ENCODE assay signal across 25 cellular contexts in the genomic region with DNA sequence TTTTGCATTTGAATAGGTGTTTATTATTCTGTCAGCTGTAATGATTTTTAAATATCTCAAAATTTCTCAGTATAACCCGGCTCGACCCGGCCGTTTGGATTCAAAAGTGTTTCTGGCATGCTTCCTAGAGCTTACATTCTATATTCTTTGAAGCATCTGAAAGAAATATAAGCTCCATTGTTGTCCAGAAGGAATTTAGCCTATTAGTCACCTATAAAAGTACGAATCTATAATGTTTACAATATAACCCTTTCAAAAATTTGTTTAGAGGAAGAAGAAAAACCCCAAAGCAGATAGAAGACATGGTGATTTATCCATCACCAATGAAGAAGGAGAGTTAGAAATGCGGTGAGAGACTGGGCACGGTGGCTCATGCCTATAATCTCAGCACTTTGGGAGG. TPM values are rescaled to one million over a fixed set of nuclear protein-coding genes. Genes with fewer than 3 reads are reported as not detected.
A peak's percentile ranks its signal among the peaks of the same experiment; 100 is the strongest.
DNase-seq lines count a peak whose midpoint lies in the region; ATAC-seq, FAIRE-seq and TF ChIP-seq lines count a peak whose summit lies in the region.
"Had no signal": no experiment of that assay in that cellular context is flagged by ENCODE, and none has a peak within 500 bp of the region (broad histone marks: within the 10 kb centered on the region; RNA-seq: fewer than 3 reads in every experiment).

No MANE protein-coding gene starts in this region.

- CTCF ChIA-PET in CD8-positive, alpha-beta memory T cell (lab: Charles Lee), result interaction anchor here (0.7 to 4.5 kb wide), 14 partner anchors 13 to 262 kb away, joined by 3 to 20 read pairs (median 4); partner anchors contain the start of genes ABRACL, CITED2 and REPS1

- in situ Hi-C loops in GM23248 (cut with MboI), result no loop called here

- no peaks in the 10 kb centered on the region for H3K27me3 ChIP-seq in CD8-positive, alpha-beta memory T cell (ENCODE audit: insufficient read depth, low read length, poor library complexity, severe bottlenecking)
- H3K27me3 ChIP-seq in keratinocyte (ENCODE audit: control insufficient read depth, extremely low read depth, insufficient read depth, low read length) (no peaks in the 10 kb centered on the region), GM23248 (replicated peaks; ENCODE audit: insufficient read depth) (no peaks in the 10 kb centered on the region)
- H3K27me3 ChIP-seq: BE2C, pancreas, stomach, uterus had no signal

- H3K27ac Mint-ChIP-seq in T-helper 2 cell treated with Interferon-gamma antibody and Interleukin-4, amounts not matched to agents 5 μg/mL and 100 μg/mL, for 36 hours, result peak overlapping the region; percentile 85
- peak overlapping the region; percentile 72 to 98 (median 88) for H3K27ac Mint-ChIP-seq in CD8-positive, alpha-beta memory T cell
- peak overlapping the region; percentile 87 for H3K27ac Mint-ChIP-seq in activated T-helper 17 cell treated with anti-CD3 and anti-CD28 coated beads, Interleukin-2, amount 50 U/mL, for 72 hours
- H3K27ac Mint-ChIP-seq: GM23338 had no signal

- 76 to 77% methylated on average over 7 of the region's 7 CpGs for WGBS in GM23248 (ENCODE audit: low coverage in 1 of 2, low lambda C conversion rate in 2 of 2, missing lambda C conversion rate in 2 of 2), 2 experiments

- peaks cover 68% of the 10 kb centered on the region for H3K4me1 ChIP-seq in CD8-positive, alpha-beta memory T cell (ENCODE audit: insufficient read depth, low read length)
- H3K4me1 ChIP-seq in keratinocyte (ENCODE audit: control insufficient read depth, extremely low read depth, insufficient read depth, low read length), result peaks cover 21% of the 10 kb centered on the region
- no peaks in the 10 kb centered on the region for H3K4me1 ChIP-seq in GM23248 (ENCODE audit: insufficient read depth)
- H3K4me1 ChIP-seq: BE2C, pancreas, stomach had no signal

- no peak overlapping the region for H3K4me3 ChIP-seq in CD8-positive, alpha-beta memory T cell (ENCODE audit: low read length)
- H3K4me3 ChIP-seq in keratinocyte (ENCODE audit: control insufficient read depth in 2 of 3, extremely low read depth in 1 of 3, insufficient read depth in 2 of 3, low read depth in 1 of 3, low read length in 3 of 3) (peak overlapping the region in 1 of 3 experiments; percentile 18), GM23248 (no peak overlapping the region)
- H3K4me3 ChIP-seq: GM23338, K562, pancreas, stomach, uterus had no signal

- no peaks in the 10 kb centered on the region for H3K27me3 Mint-ChIP-seq in T-helper 2 cell treated with Interferon-gamma antibody and Interleukin-4, amounts not matched to agents 5 μg/mL and 100 μg/mL, for 36 hours (ENCODE audit: low read depth)
- peaks cover 0 to 3% of the 10 kb centered on the region in 2 donors for H3K27me3 Mint-ChIP-seq in CD8-positive, alpha-beta memory T cell
- no peaks in the 10 kb centered on the region for H3K27me3 Mint-ChIP-seq in activated T-helper 17 cell treated with anti-CD3 and anti-CD28 coated beads, Interleukin-2, amount 50 U/mL, for 72 hours

- H3K9me1 ChIP-seq in keratinocyte (ENCODE audit: control insufficient read depth, extremely low read depth, insufficient read depth, low read length), result no peaks in the 10 kb centered on the region

- ATAC-seq in activated T-helper 17 cell treated with anti-CD3 and anti-CD28 coated beads, Interleukin-2, amount 50 U/mL, for 72 hours (replicated peaks), result no peak
- ATAC-seq: GM23338, K562, sciatic nerve had no signal

- H3K9me3 Mint-ChIP-seq in T-helper 2 cell treated with Interferon-gamma antibody and Interleukin-4, amounts not matched to agents 5 μg/mL and 100 μg/mL, for 36 hours, result peaks cover 3% of the 10 kb centered on the region
- peaks cover 0 to 3% (median under 1%) of the 10 kb centered on the region in 5 donors for H3K9me3 Mint-ChIP-seq in CD8-positive, alpha-beta memory T cell
- H3K9me3 Mint-ChIP-seq in activated T-helper 17 cell treated with anti-CD3 and anti-CD28 coated beads, Interleukin-2, amount 50 U/mL, for 72 hours, result no peaks in the 10 kb centered on the region

- POLR2A ChIA-PET in CD8-positive, alpha-beta memory T cell (lab: Charles Lee), result interaction anchor here (0.5 to 1.4 kb wide), 6 partner anchors 25 to 330 kb away, joined by 3 to 14 read pairs (median 4); partner anchors contain the start of gene CITED2

- H3K36me3 ChIP-seq in CD8-positive, alpha-beta memory T cell (ENCODE audit: insufficient read depth, low read length), result no peaks in the 10 kb centered on the region
- H3K36me3 ChIP-seq in keratinocyte (ENCODE audit: control insufficient read depth in 2 of 2, extremely low read depth in 1 of 2, insufficient read depth in 2 of 2, low read length in 2 of 2) (no peaks in the 10 kb centered on the region), GM23248 (ENCODE audit: low read depth) (no peaks in the 10 kb centered on the region)
- H3K36me3 ChIP-seq: BE2C, pancreas, stomach, uterus had no signal

- no peaks in the 10 kb centered on the region for H3K9me3 ChIP-seq in CD8-positive, alpha-beta memory T cell (ENCODE audit: low read length)
- H3K9me3 ChIP-seq in keratinocyte (ENCODE audit: control insufficient read depth, low read depth, low read length) (no peaks in the 10 kb centered on the region), GM23248 (ENCODE audit: low read depth) (no peaks in the 10 kb centered on the region)
- H3K9me3 ChIP-seq: BE2C, pancreas, stomach, uterus had no signal

- no peak for TF ChIP-seq CTCF in keratinocyte (optimal IDR thresholded peaks at IDR 0.05 in 1 of 3, IDR thresholded peaks at IDR 0.05 in 1 of 3, conservative IDR thresholded peaks at IDR 0.05 in 1 of 3; ENCODE audit: extremely low read depth in 1 of 3, insufficient read depth in 2 of 3, low read length in 3 of 3)

- peaks cover under 1% of the 10 kb centered on the region for H3K36me3 Mint-ChIP-seq in T-helper 2 cell treated with Interferon-gamma antibody and Interleukin-4, amounts not matched to agents 5 μg/mL and 100 μg/mL, for 36 hours (ENCODE audit: low read depth)
- peaks cover 0 to 3% (median 0%) of the 10 kb centered on the region in 3 donors for H3K36me3 Mint-ChIP-seq in CD8-positive, alpha-beta memory T cell
- no peaks in the 10 kb centered on the region for H3K36me3 Mint-ChIP-seq in activated T-helper 17 cell treated with anti-CD3 and anti-CD28 coated beads, Interleukin-2, amount 50 U/mL, for 72 hours (ENCODE audit: low read depth)

- peaks cover 54% of the 10 kb centered on the region for H3K4me1 Mint-ChIP-seq in T-helper 2 cell treated with Interferon-gamma antibody and Interleukin-4, amounts not matched to agents 5 μg/mL and 100 μg/mL, for 36 hours (ENCODE audit: low read depth)
- peaks cover 72 to 85% (median 84%) of the 10 kb centered on the region in 3 donors for H3K4me1 Mint-ChIP-seq in CD8-positive, alpha-beta memory T cell
- H3K4me1 Mint-ChIP-seq in activated T-helper 17 cell treated with anti-CD3 and anti-CD28 coated beads, Interleukin-2, amount 50 U/mL, for 72 hours, result peaks cover 41% of the 10 kb centered on the region

- H3F3A ChIP-seq in GM23248 (ENCODE audit: insufficient read depth), result no peaks in the 10 kb centered on the region

- H2AFZ ChIP-seq in keratinocyte (ENCODE audit: control insufficient read depth, low read length), result peak overlapping the region; percentile 23
- H2AFZ ChIP-seq in GM23248, result no peak overlapping the region
- H2AFZ ChIP-seq: GM23338 had no signal

- H4K20me1 ChIP-seq in keratinocyte (ENCODE audit: control insufficient read depth, extremely low read depth, insufficient read depth, low read length) (no peaks in the 10 kb centered on the region), GM23248 (ENCODE audit: insufficient read depth) (no peaks in the 10 kb centered on the region)

- no peak overlapping the region for H3K27ac ChIP-seq in CD8-positive, alpha-beta memory T cell (ENCODE audit: low read depth, low read length)
- H3K27ac ChIP-seq in keratinocyte (ENCODE audit: control insufficient read depth, insufficient read depth, low read length), result peak overlapping the region; percentile 65
- H3K27ac ChIP-seq in GM23248, result no peak overlapping the region
- H3K27ac ChIP-seq: pancreas, stomach, uterus had no signal

- no peaks in the 10 kb centered on the region for H3K9me2 ChIP-seq in GM23248 (ENCODE audit: insufficient read depth)

- dilution Hi-C loops in keratinocyte (cut with MboI; ENCODE audit: extremely low pct_ligation_motif_present, low sequenced_read_pairs), result no loop called here

- H3K4me2 ChIP-seq in keratinocyte (ENCODE audit: control insufficient read depth, extremely low read depth, insufficient read depth, low read depth, low read length), result peak overlapping the region; percentile 73
- H3K4me2 ChIP-seq in GM23248 (ENCODE audit: unreplicated experiment), result no peak overlapping the region
- H3K4me2 ChIP-seq: GM23338 had no signal

- peak overlapping the region; percentile 47 for H3K4me3 Mint-ChIP-seq in T-helper 2 cell treated with Interferon-gamma antibody and Interleukin-4, amounts not matched to agents 5 μg/mL and 100 μg/mL, for 36 hours
- peak overlapping the region; percentile 27 to 73 (median 63) for H3K4me3 Mint-ChIP-seq in CD8-positive, alpha-beta memory T cell
- peak overlapping the region; percentile 78 for H3K4me3 Mint-ChIP-seq in activated T-helper 17 cell treated with anti-CD3 and anti-CD28 coated beads, Interleukin-2, amount 50 U/mL, for 72 hours
- H3K4me3 Mint-ChIP-seq: GM23338 had no signal

- H3K79me2 ChIP-seq in keratinocyte (ENCODE audit: control insufficient read depth, insufficient read depth, low read length) (no peaks in the 10 kb centered on the region), GM23248 (ENCODE audit: insufficient read depth) (no peaks in the 10 kb centered on the region)

- FAIRE-seq in keratinocyte (lab: Jason Lieb, UNC), result no peak
- FAIRE-seq: A204.1, colon, endometrium, K562, pancreas had no signal

- H3K9ac ChIP-seq in keratinocyte (ENCODE audit: control insufficient read depth, extremely low read depth, insufficient read depth, low read length) (peak overlapping the region; percentile 49), GM23248 (no peak overlapping the region)

- no peak for DNase-seq in T-helper 2 cell treated with Interferon-gamma antibody and Interleukin-4, amounts not matched to agents 5 μg/mL and 100 μg/mL, for 36 hours (ENCODE audit: low spot score)
- no peak for DNase-seq in T-helper 2 cell
- DNase-seq in CD8-positive, alpha-beta memory T cell, result no peak
- no peak for DNase-seq in keratinocyte (ENCODE audit: low read depth, low spot score)
- DNase-seq in dedifferentiated amniotic fluid mesenchymal stem cell (ENCODE audit: extremely low spot score), result no peak
- DNase-seq in GM23248, result no peak
- no peak for DNase-seq in activated effector memory CD4-positive, alpha-beta T cell treated with Interleukin-2 at 50 U/mL for 16 hours
- DNase-seq: activated CD4-positive, alpha-beta T cell treated with anti-CD3 and anti-CD28 coated beads, Interleukin-2, amount 50 U/mL, for 4 hours; activated effector memory CD4-positive, alpha-beta T cell treated with anti-CD3 and anti-CD28 coated beads, Interleukin-2, amount 50 U/mL, for 16 hours; BE2C; hypothalamus; kidney glomerular epithelial cell; NCI-H1694 treated with DMSO at 0.1 percent for 48 hours; NCI-H82; pancreas; stimulated activated CD4-positive, alpha-beta T cell treated with anti-CD3 and anti-CD28 coated beads, Interleukin-1b, Interleukin-23, amount 100 ng/mL, for 48 hours; stomach; uterus had no signal

RNA-seq across cellular contexts. Expression of gene HECA, which starts 22.3 kb away (rescaled TPM):
- total RNA-seq in CD8-positive, alpha-beta memory T cell, result 10 to 100 TPM; 63.4 to 64.6 TPM
- polyA plus RNA-seq in CD8-positive, alpha-beta memory T cell, result 9.0 TPM
- total RNA-seq in activated T-helper 17 cell treated with anti-CD3 and anti-CD28 coated beads, Interleukin-2, amount 50 U/mL, for 72 hours, result 10 to 100 TPM; 67.0 to 85.7 TPM
- polyA plus RNA-seq in keratinocyte (7.7 to 12.3 TPM (median 9.2 TPM) in 3 replicates), GM23248 (2016; fragmentation: Nextera tagmentation; extraction: Ambion mirVana) (2.7 and 2.9 TPM in 2 replicates)
- polyA plus RNA-seq in keratinocyte (2011; ENCODE audit: low read depth), result 15.9 TPM
- polyA plus RNA-seq in keratinocyte (2011; cell fraction: cytosol; rRNA removed), result 8.4 and 11.9 TPM in 2 replicates
- 8.1 and 11.3 TPM in 2 replicates for polyA plus RNA-seq in keratinocyte (2011; cell fraction: nucleus; rRNA removed)
- polyA plus RNA-seq in keratinocyte (2012; ENCODE audit: low replicate concordance), result 7.6 and 24.8 TPM in 2 replicates
- 7.8 to 18.1 TPM (median 16.3 TPM) in 3 replicates for polyA minus RNA-seq in keratinocyte
- polyA minus RNA-seq in keratinocyte (2011; cell fraction: cytosol; rRNA and poly(A)+ RNA removed), result 16.5 TPM
- polyA minus RNA-seq in keratinocyte (2011; cell fraction: nucleus; rRNA and poly(A)+ RNA removed), result 9.0 and 13.6 TPM in 2 replicates
- 17.2 and 22.5 TPM in 2 replicates for total RNA-seq in GM23248 (2014; rRNA removed; shearing (Covaris generic))
